ENCODE assay signal across 7 cellular contexts in the genomic region with DNA sequence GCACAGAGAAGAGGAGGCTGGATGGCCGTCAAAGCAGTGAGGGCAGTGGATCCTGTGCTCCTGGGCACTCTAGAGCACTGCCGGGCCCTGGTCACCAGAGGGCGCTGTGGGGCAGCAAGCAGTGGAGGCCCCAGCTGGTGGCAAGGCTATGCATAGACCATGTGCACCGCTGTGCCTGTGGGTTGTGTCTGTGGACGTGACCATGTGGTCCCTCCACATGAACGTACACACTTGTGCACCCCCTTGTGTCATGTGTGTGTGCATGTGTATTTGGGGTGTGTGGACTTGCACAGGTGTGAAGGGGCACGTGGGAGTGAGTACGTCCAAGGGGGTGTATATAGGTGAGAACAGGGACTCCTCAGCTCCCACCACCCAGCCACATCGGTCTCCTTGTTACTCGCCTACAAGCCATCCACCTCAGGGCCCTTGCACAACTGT. TPM values are rescaled to one million over a fixed set of nuclear protein-coding genes. Genes with fewer than 3 reads are reported as not detected.
DNase-seq lines count a peak whose midpoint lies in the region; ATAC-seq and TF ChIP-seq lines count a peak whose summit lies in the region.

No MANE protein-coding gene starts in this region.

- intact Hi-C loops in left colon (cut with DNase I, micrococcal nuclease): no loop called here

- DNase-seq in NCI-H460 (ENCODE audit: extremely low read depth, low read depth) (peak; percentile 84), cardiac fibroblast (ENCODE audit: low read depth in 2 of 2) (peak; percentile 81 to 84), left colon (peak; percentile 81 to 89)
- DNase-seq in activated CD4-positive, CD25-positive, alpha-beta regulatory T cell treated with anti-CD3 and anti-CD28 coated beads, Interleukin-2, amount 50 U/mL, for 72 hours: peak; percentile 91
- peak; percentile 85 to 91 for DNase-seq in stimulated activated CD4-positive, alpha-beta T cell treated with anti-CD3 and anti-CD28 coated beads, Interleukin-4, amount 100 ng/mL, for 4 hours

- ATAC-seq in GM18498 (IDR thresholded peaks at IDR 0.05; ENCODE audit: unreplicated experiment) (peak; percentile 29), HG02981 (IDR thresholded peaks at IDR 0.05; ENCODE audit: unreplicated experiment) (peak; percentile 33), left colon (peak; percentile 40)

- no peak overlapping the region for H3K4me3 ChIP-seq in cardiac fibroblast (replicated peaks in 1 of 2; ENCODE audit: low read depth in 2 of 2, low read length in 2 of 2)

- TF ChIP-seq CTCF in cardiac fibroblast (IDR thresholded peaks at IDR 0.05; ENCODE audit: low read depth, low read length): peak; percentile 100

RNA-seq across cellular contexts. Expression of a gene that starts 4.4 kb away (rescaled TPM):
- 18.6 and 23.9 TPM in 2 replicates for total RNA-seq in NCI-H460 (2014; rRNA removed; shearing (Covaris generic))
- 45.0 and 68.6 TPM in 2 replicates for polyA plus RNA-seq in NCI-H460 (2014; cell fraction: nucleus; rRNA removed)
- total RNA-seq in left colon: 10 to 100 TPM; 74.2 to 75.8 TPM

RNA-seq across cellular contexts. Expression of a gene that starts 26.9 kb away (rescaled TPM):
- total RNA-seq in NCI-H460 (2014; rRNA removed; shearing (Covaris generic)): 2.2 TPM in 2 replicates
- polyA plus RNA-seq in NCI-H460 (2014; cell fraction: nucleus; rRNA removed): 0.11 and 0.65 TPM in 2 replicates
- 1 to 10 TPM; 3.1 to 5.6 TPM for total RNA-seq in left colon
